Comparison of ENCODE assay signal across 15 cellular contexts in the genomic region with DNA sequence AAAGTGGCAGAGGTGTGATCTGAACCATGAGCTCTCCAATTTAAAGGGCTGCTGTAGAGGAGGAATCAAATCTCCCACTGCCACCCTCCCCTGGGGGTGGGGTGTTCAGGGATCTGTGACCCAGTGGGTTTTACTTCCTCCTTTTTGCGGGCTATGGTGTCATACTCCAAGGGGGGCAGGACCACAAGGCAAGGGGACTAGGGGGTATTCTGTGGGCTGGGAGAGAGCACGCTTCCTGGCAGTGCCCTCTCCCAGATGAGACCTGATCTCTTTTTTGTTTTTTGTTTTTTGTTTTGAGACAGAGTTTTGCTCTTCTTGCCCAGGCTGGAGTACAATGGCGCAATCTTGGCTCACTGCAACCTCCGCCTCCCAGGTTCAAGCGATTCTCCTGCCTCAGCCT. TPM values are rescaled to one million over a fixed set of nuclear protein-coding genes. Genes with fewer than 3 reads are reported as not detected.
A peak's percentile ranks its signal among the peaks of the same experiment; 100 is the strongest.
DNase-seq lines count a peak whose midpoint lies in the region; ATAC-seq, FAIRE-seq and TF ChIP-seq lines count a peak whose summit lies in the region.
"Had no signal": no experiment of that assay in that cellular context is flagged by ENCODE, and none has a peak within 500 bp of the region (broad histone marks: within the 10 kb centered on the region; RNA-seq: fewer than 3 reads in every experiment).

No MANE protein-coding gene starts in this region.

- peaks cover 0 to 4% (median 0%) of the 10 kb centered on the region in 4 donors for H3K4me1 ChIP-seq in transverse colon

- H3K9me3 ChIP-seq in transverse colon = no peaks in the 10 kb centered on the region

- peak; percentile 51 to 59 for ATAC-seq in activated CD4-positive, CD25-positive, alpha-beta regulatory T cell treated with anti-CD3 and anti-CD28 coated beads, Interleukin-2, amount 50 U/mL, for 24 hours
- peak; percentile 49 for ATAC-seq in central memory CD8-positive, alpha-beta T cell (replicated peaks; ENCODE audit: extremely low read depth, poor library complexity, severe bottlenecking)
- no peak for ATAC-seq in HG02938 (IDR thresholded peaks at IDR 0.05; ENCODE audit: unreplicated experiment)

- H3K4me1 Mint-ChIP-seq in central memory CD8-positive, alpha-beta T cell = peaks cover 46% of the 10 kb centered on the region

- no peaks in the 10 kb centered on the region for H3K36me3 ChIP-seq in transverse colon

- no peak overlapping the region for H3K4me3 ChIP-seq in transverse colon

- no peak for FAIRE-seq in frontal cortex (lab: Jason Lieb, UNC)

- TF ChIP-seq POLR2A in transverse colon (IDR thresholded peaks at IDR 0.05) = no peak

- no peaks in the 10 kb centered on the region for H3K27me3 ChIP-seq in transverse colon

- H3K27ac Mint-ChIP-seq in central memory CD8-positive, alpha-beta T cell (ENCODE audit: low read depth) = no peak overlapping the region

- no peak for DNase-seq in activated CD4-positive, CD25-positive, alpha-beta regulatory T cell treated with anti-CD3 and anti-CD28 coated beads, Interleukin-2, amount 50 U/mL, for 72 hours
- peak; percentile 97 for DNase-seq in MV-4-11 (lab: John Stamatoyannopoulos, UW)
- DNase-seq in central memory CD8-positive, alpha-beta T cell (ENCODE audit: low spot score in 2 of 2) = no peak
- DNase-seq in transverse colon = peak; percentile 20
- DNase-seq in frontal cortex (ENCODE audit: low spot score in 2 of 2) = no peak
- DNase-seq in kidney glomerular epithelial cell (lab: John Stamatoyannopoulos, UW) = no peak
- DNase-seq: activated naive CD4-positive, alpha-beta T cell; DMS 273 treated with DMSO at 0.1 percent for 48 hours; NCI-H1092 had no signal

- WGBS in transverse colon (ENCODE audit: low coverage in 1 of 2), 2 donors = 85 to 100% methylated on average over 2 to 5 of the region's 5 CpGs

- intact Hi-C loops in transverse colon (cut with DNase I; ENCODE audit: low total_unique reads) = no loop called here

- in situ Hi-C loops in transverse colon (cut with MboI; ENCODE audit: low pct_ligation_motif_present in 1 of 4, low pct_unique_long_range_greater_than_20kb in 1 of 4, low sequenced_read_pairs in 3 of 4) = no loop called here

- H3K9me3 Mint-ChIP-seq in central memory CD8-positive, alpha-beta T cell = no peaks in the 10 kb centered on the region

- no peak for TF ChIP-seq CTCF in transverse colon (IDR thresholded peaks at IDR 0.05)

- H3K27me3 Mint-ChIP-seq in central memory CD8-positive, alpha-beta T cell = no peaks in the 10 kb centered on the region

- H3K36me3 Mint-ChIP-seq in central memory CD8-positive, alpha-beta T cell (ENCODE audit: insufficient read depth) = peaks cover 2% of the 10 kb centered on the region

- no peak for TF ChIP-seq EP300 in transverse colon (IDR thresholded peaks at IDR 0.05; ENCODE audit: low read depth)

- H3K4me3 Mint-ChIP-seq in central memory CD8-positive, alpha-beta T cell = no peak overlapping the region

- no peak overlapping the region for H3K27ac ChIP-seq in transverse colon
- H3K27ac ChIP-seq: 22Rv1, epithelial cell of prostate, HL-60 had no signal

RNA-seq across cellular contexts. Expression of a gene that starts 10.3 kb away (rescaled TPM):
- total RNA-seq in transverse colon (100 to 1,000 TPM in 3 of 4 donors, 10 to 100 TPM in 1; 91.6 to 322 (median 179) TPM), frontal cortex (112 TPM)

RNA-seq across cellular contexts. Expression of a gene that starts 10.6 kb away (rescaled TPM):
- 10 to 100 TPM; 12.3 to 16.5 (median 13.8) TPM for total RNA-seq in transverse colon
- 9.8 TPM for total RNA-seq in frontal cortex

RNA-seq across cellular contexts. Expression of a gene that starts 31.2 kb away (rescaled TPM):
- total RNA-seq in transverse colon (under 1 TPM in 1 of 4 donors, not detected in 3; 0.48 TPM), frontal cortex (not detected)
- total RNA-seq: mucosa of gallbladder had no signal

RNA-seq across cellular contexts. Expression of a gene that starts 54.4 kb away (rescaled TPM):
- total RNA-seq in transverse colon (1 to 10 TPM; 1.5 to 5.0 (median 2.6) TPM), frontal cortex (1.2 TPM)

Comparison
In these comparisons a context has a peak if more than half of its experiments do, and no peak if none do; other contexts are left out.
1. DNase-seq: peak in MV-4-11 (single experiment) and transverse colon (single experiment); none in activated CD4-positive, CD25-positive, alpha-beta regulatory T cell treated with anti-CD3 and anti-CD28 coated beads, Interleukin-2, amount 50 U/mL, for 72 hours (single experiment), central memory CD8-positive, alpha-beta T cell (0 of 2), frontal cortex (0 of 2) and kidney glomerular epithelial cell (single experiment).